ENCODE assay signal across 13 cellular contexts in the genomic region with DNA sequence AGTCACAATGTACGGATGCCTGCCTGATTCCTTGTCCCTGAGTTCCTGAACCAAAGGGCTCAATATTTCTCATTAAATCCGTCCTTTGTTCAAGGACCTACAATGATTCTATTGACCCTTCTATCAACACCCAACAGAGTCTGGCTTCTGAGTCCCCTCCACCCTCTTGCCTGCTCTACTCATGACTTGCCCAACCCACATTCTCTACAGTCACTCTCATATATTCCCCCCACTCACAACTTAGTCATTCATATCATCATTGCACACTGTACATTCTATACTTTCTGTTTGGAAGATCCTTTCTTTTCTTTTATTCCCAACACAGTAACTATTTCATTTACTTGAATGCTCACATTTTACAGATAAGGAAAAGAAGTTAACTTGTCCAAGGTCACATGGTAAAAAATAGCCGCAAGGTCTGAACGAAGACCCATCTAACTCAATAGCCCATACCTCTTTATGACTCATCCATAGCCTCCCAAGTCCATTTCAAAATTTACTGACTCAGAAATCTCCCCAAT. TPM values are rescaled to one million over a fixed set of nuclear protein-coding genes. Genes with fewer than 3 reads are reported as not detected.
DNase-seq lines count a peak whose midpoint lies in the region; ATAC-seq and TF ChIP-seq lines count a peak whose summit lies in the region.
"Had no signal": no experiment of that assay in that cellular context is flagged by ENCODE, and none has a peak within 500 bp of the region (broad histone marks: within the 10 kb centered on the region; RNA-seq: fewer than 3 reads in every experiment).

No MANE protein-coding gene starts in this region.

- 96% methylated on average over 4 of the region's 4 CpGs for WGBS in mammary epithelial cell (ENCODE audit: low coverage, missing lambda C conversion rate)

- peaks cover 35% of the 10 kb centered on the region for H3K4me1 ChIP-seq in ACC112 (ENCODE audit: control insufficient read depth, insufficient read depth, low read length, unreplicated experiment)
- H3K4me1 ChIP-seq in Loucy (ENCODE audit: insufficient read depth, low read length, poor library complexity, severe bottlenecking), result peaks cover 21% of the 10 kb centered on the region
- H3K4me1 ChIP-seq in mammary epithelial cell (ENCODE audit: insufficient read depth, low read length), result peaks cover 32% of the 10 kb centered on the region

- H3K27me3 ChIP-seq in ACC112 (ENCODE audit: insufficient read depth, low read length) (no peaks in the 10 kb centered on the region), Loucy (ENCODE audit: insufficient read depth, low read length, poor library complexity, severe bottlenecking) (no peaks in the 10 kb centered on the region), mammary epithelial cell (ENCODE audit: insufficient read depth, low read length) (no peaks in the 10 kb centered on the region)

- H3K79me2 ChIP-seq in ACC112 (ENCODE audit: control insufficient read depth, insufficient read depth, low read length, unreplicated experiment), result peaks cover 54% of the 10 kb centered on the region
- H3K79me2 ChIP-seq in Loucy (ENCODE audit: insufficient read depth, low read length), result peaks cover 37% of the 10 kb centered on the region
- H3K79me2 ChIP-seq in mammary epithelial cell (ENCODE audit: insufficient read depth, low read length), result peaks cover 64% of the 10 kb centered on the region

- H3K4me2 ChIP-seq in Loucy (ENCODE audit: low read depth, low read length, poor library complexity, severe bottlenecking), result peak overlapping the region; percentile 74
- H3K4me2 ChIP-seq in mammary epithelial cell (ENCODE audit: insufficient read depth, low read depth, low read length), result no peak overlapping the region

- CTCF ChIA-PET in mammary epithelial cell (lab: Charles Lee; ENCODE audit: low non-redundant PET), result no interaction called here

- TF ChIP-seq CTCF in Loucy (conservative IDR thresholded peaks at IDR 0.05; ENCODE audit: low read length), result no peak
- no peak for TF ChIP-seq CTCF in mammary epithelial cell (conservative IDR thresholded peaks at IDR 0.05 in 1 of 2, IDR thresholded peaks at IDR 0.05 in 1 of 2; ENCODE audit: extremely low read depth in 1 of 2, insufficient read depth in 1 of 2, low read depth in 1 of 2, low read length in 2 of 2)

- ATAC-seq in GM18858 (IDR thresholded peaks at IDR 0.05; ENCODE audit: unreplicated experiment), result no peak

- no peak overlapping the region for H3K9ac ChIP-seq in Loucy (ENCODE audit: low read depth, low read length, poor library complexity, severe bottlenecking)
- no peak overlapping the region for H3K9ac ChIP-seq in mammary epithelial cell (ENCODE audit: insufficient read depth, low read length)

- in situ Hi-C loops in mammary epithelial cell (cut with MboI; ENCODE audit: low sequenced_read_pairs in 2 of 2), result no loop called here

- DNase-seq in mammary epithelial cell (peak; percentile 43), midbrain (lab: John Stamatoyannopoulos, UW) (peak; percentile 37), NCI-H1930 (lab: John Stamatoyannopoulos, UW) (no peak), SKM-1 (lab: John Stamatoyannopoulos, UW; ENCODE audit: unreplicated experiment) (no peak), COLO668 (lab: John Stamatoyannopoulos, UW; ENCODE audit: unreplicated experiment) (no peak)
- DNase-seq: CD4-positive, alpha-beta T cell; dermis blood vessel endothelial cell; NCI-H345; SHP77 had no signal

- H2AFZ ChIP-seq in ACC112 (ENCODE audit: low read length, unreplicated experiment), result no peak overlapping the region
- no peak overlapping the region for H2AFZ ChIP-seq in Loucy (ENCODE audit: low read length)
- no peak overlapping the region for H2AFZ ChIP-seq in mammary epithelial cell (ENCODE audit: low read depth, low read length)

- H3K36me3 ChIP-seq in ACC112 (ENCODE audit: insufficient read depth, low read length), result peaks cover 4% of the 10 kb centered on the region; the same call in 1 of the 2 replicates
- no peaks in the 10 kb centered on the region for H3K36me3 ChIP-seq in Loucy (ENCODE audit: insufficient read depth, low read length)
- H3K36me3 ChIP-seq in mammary epithelial cell (ENCODE audit: insufficient read depth, low read length), result no peaks in the 10 kb centered on the region
- H3K36me3 ChIP-seq: neutrophil had no signal

- peak overlapping the region; percentile 57 for H3K27ac ChIP-seq in ACC112 (ENCODE audit: low read depth, low read length)
- peak overlapping the region; percentile 11 for H3K27ac ChIP-seq in mammary epithelial cell (ENCODE audit: insufficient read depth, low read depth, low read length)
- H3K27ac ChIP-seq: neutrophil had no signal

- intact Hi-C loops in mammary epithelial cell (cut with micrococcal nuclease), result loop anchor here (5.0 kb wide), 1 partner anchor 45 kb away; no protein-coding TSS in a partner anchor

- no TSS peak for BruUV-seq in mammary epithelial cell (replicated peaks; lab: Mats Ljungman, UMichigan)

- dilution Hi-C loops in mammary epithelial cell (cut with HindIII; ENCODE audit: low sequenced_read_pairs), result no loop called here

- H3F3A ChIP-seq in Loucy (ENCODE audit: low read depth), result no peaks in the 10 kb centered on the region

- H3K4me3 ChIP-seq in ACC112 (ENCODE audit: low read depth, low read length) (peak overlapping the region; percentile 96), Loucy (ENCODE audit: low read length, poor library complexity, severe bottlenecking) (peak overlapping the region; percentile 2), mammary epithelial cell (replicated peaks in 1 of 3; ENCODE audit: insufficient read depth in 1 of 3, low read depth in 2 of 3, low read length in 3 of 3) (no peak overlapping the region)

- no peaks in the 10 kb centered on the region for H3K9me2 ChIP-seq in Loucy (replicated peaks; ENCODE audit: low read depth, low read length)

- H4K20me1 ChIP-seq in Loucy (ENCODE audit: insufficient read depth, low read length, poor library complexity, severe bottlenecking) (peaks cover 5% of the 10 kb centered on the region), mammary epithelial cell (ENCODE audit: insufficient read depth, low read length) (no peaks in the 10 kb centered on the region)

- H3K9me3 ChIP-seq in Loucy (ENCODE audit: insufficient read depth, low read depth, low read length) (no peaks in the 10 kb centered on the region), mammary epithelial cell (replicated peaks; ENCODE audit: insufficient read depth, low read length) (no peaks in the 10 kb centered on the region)
- H3K9me3 ChIP-seq: neutrophil had no signal

RNA-seq across cellular contexts. Expression of a gene that starts 3.6 kb away (rescaled TPM):
- 10 to 100 TPM; 14.3 to 21.6 TPM for total RNA-seq in mammary epithelial cell
- polyA plus RNA-seq in mammary epithelial cell, result 5.9 TPM
- polyA minus RNA-seq in mammary epithelial cell, result 31.0 TPM

Comparison
In these comparisons a context has a peak if more than half of its experiments do, and no peak if none do; other contexts are left out.
1. H3K4me3 ChIP-seq: peak in ACC112 (single experiment) and Loucy (single experiment); none in mammary epithelial cell (0 of 3).
2. DNase-seq: peak in mammary epithelial cell (single experiment) and midbrain (single experiment); none in NCI-H1930 (0 of 2), SKM-1 (single experiment) and COLO668 (single experiment).